ENCODE assay signal across 12 cellular contexts in the genomic region with DNA sequence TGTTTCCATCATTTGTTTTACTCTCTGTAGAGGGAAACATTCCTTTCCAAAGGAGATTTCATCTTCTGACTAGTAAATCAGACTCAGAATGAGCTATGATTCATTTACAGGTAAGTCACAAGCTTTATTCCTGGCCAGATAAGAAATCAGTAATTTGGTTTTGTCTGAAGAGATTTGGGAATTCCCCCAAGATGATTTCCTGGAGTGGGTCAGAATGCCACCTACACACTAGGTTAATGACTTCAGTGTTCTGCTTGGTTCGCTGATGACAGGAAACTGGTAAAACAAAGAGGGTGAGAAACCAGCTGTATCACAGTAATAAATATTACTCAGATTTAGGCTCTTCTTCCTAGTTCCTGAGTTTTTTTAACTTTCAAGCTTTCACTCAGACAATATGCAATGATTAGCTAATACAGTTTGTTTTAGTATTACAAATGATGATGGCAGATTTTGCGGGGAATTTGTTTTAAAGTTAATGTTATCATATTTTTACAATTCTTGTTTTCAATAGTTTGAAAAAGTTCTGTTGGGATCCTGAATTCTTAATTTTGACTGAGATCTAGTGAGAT. TPM values are rescaled to one million over a fixed set of nuclear protein-coding genes. Genes with fewer than 3 reads are reported as not detected.
DNase-seq lines count a peak whose midpoint lies in the region; ATAC-seq and TF ChIP-seq lines count a peak whose summit lies in the region.
"Had no signal": no experiment of that assay in that cellular context is flagged by ENCODE, and none has a peak within 500 bp of the region (broad histone marks: within the 10 kb centered on the region; RNA-seq: fewer than 3 reads in every experiment).

No MANE protein-coding gene starts in this region.

- TF ChIP-seq POLR2A in vagina (IDR thresholded peaks at IDR 0.05): no peak

- H3K4me3 ChIP-seq in heart right ventricle: no peak overlapping the region
- no peak overlapping the region for H3K4me3 ChIP-seq in vagina

- H3K27ac Mint-ChIP-seq in endothelial cell (ENCODE audit: unreplicated experiment): peak overlapping the region; percentile 69
- H3K27ac Mint-ChIP-seq: IgD-negative memory B cell had no signal

- H3K9me3 Mint-ChIP-seq in endothelial cell (ENCODE audit: unreplicated experiment): no peaks in the 10 kb centered on the region

- no peak overlapping the region for H3K4me3 Mint-ChIP-seq in endothelial cell (ENCODE audit: unreplicated experiment)
- H3K4me3 Mint-ChIP-seq: IgD-negative memory B cell had no signal

- no peak overlapping the region for H3K27ac ChIP-seq in heart right ventricle
- no peak overlapping the region for H3K27ac ChIP-seq in vagina
- H3K27ac ChIP-seq: neutrophil had no signal

- H3K27me3 ChIP-seq in heart right ventricle: no peaks in the 10 kb centered on the region
- no peaks in the 10 kb centered on the region for H3K27me3 ChIP-seq in vagina
- H3K27me3 ChIP-seq: neutrophil had no signal

- peaks cover 13% of the 10 kb centered on the region for H3K4me1 Mint-ChIP-seq in endothelial cell (ENCODE audit: unreplicated experiment)
- H3K4me1 Mint-ChIP-seq: IgD-negative memory B cell had no signal

- H3K27me3 Mint-ChIP-seq in endothelial cell (ENCODE audit: unreplicated experiment): no peaks in the 10 kb centered on the region
- H3K27me3 Mint-ChIP-seq: IgD-negative memory B cell had no signal

- H3K4me1 ChIP-seq in heart right ventricle: no peaks in the 10 kb centered on the region
- H3K4me1 ChIP-seq in vagina: no peaks in the 10 kb centered on the region

- DNase-seq in GM20000 (ENCODE audit: low spot score) (peak; percentile 55), endothelial cell (ENCODE audit: low spot score) (no peak), heart right ventricle (no peak), NCI-H524 treated with DMSO at 0.1 percent for 48 hours (lab: John Stamatoyannopoulos, UW) (no peak), vagina (ENCODE audit: extremely low spot score in 2 of 2) (no peak), EL (no peak)

- no peak for TF ChIP-seq CTCF in GM20000 (IDR thresholded peaks at IDR 0.05; ENCODE audit: extremely low read depth, missing control alignments)
- no peak for TF ChIP-seq CTCF in endothelial cell (IDR thresholded peaks at IDR 0.05; ENCODE audit: unreplicated experiment)
- no peak for TF ChIP-seq CTCF in heart right ventricle (IDR thresholded peaks at IDR 0.05)
- no peak for TF ChIP-seq CTCF in vagina (IDR thresholded peaks at IDR 0.05)

- peak; percentile 94 for ATAC-seq in GM18498 (IDR thresholded peaks at IDR 0.05; ENCODE audit: unreplicated experiment)
- ATAC-seq in HG03135 (IDR thresholded peaks at IDR 0.05; ENCODE audit: unreplicated experiment): peak; percentile 94
- ATAC-seq in heart right ventricle: no peak
- ATAC-seq: Right ventricle myocardium inferior had no signal

- intact Hi-C loops in heart right ventricle (cut with DNase I): no loop called here
- intact Hi-C loops in vagina (cut with DNase I): no loop called here

- H3K9me3 ChIP-seq in heart right ventricle: no peaks in the 10 kb centered on the region
- no peaks in the 10 kb centered on the region for H3K9me3 ChIP-seq in vagina
- H3K9me3 ChIP-seq: neutrophil had no signal

- 67 to 72% methylated on average over 2 of the region's 2 CpGs for WGBS in heart right ventricle, 2 donors

- H3K36me3 Mint-ChIP-seq in endothelial cell (ENCODE audit: low read depth, unreplicated experiment): no peaks in the 10 kb centered on the region
- H3K36me3 Mint-ChIP-seq: IgD-negative memory B cell had no signal

- no peaks in the 10 kb centered on the region for H3K36me3 ChIP-seq in heart right ventricle
- no peaks in the 10 kb centered on the region for H3K36me3 ChIP-seq in vagina
- H3K36me3 ChIP-seq: neutrophil had no signal

RNA-seq across cellular contexts. Expression of a gene that starts 8.3 kb away (rescaled TPM):
- total RNA-seq in endothelial cell (ENCODE audit: unreplicated experiment) (not detected), heart right ventricle (not detected), vagina (not detected)
- not detected for polyA plus RNA-seq in heart right ventricle
- total RNA-seq: fibroblast of lung, Right ventricle myocardium inferior had no signal
- polyA plus RNA-seq: IgD-negative memory B cell had no signal

RNA-seq across cellular contexts. Expression of a gene that starts 44.3 kb away (rescaled TPM):
- total RNA-seq in endothelial cell (ENCODE audit: unreplicated experiment) (0.18 TPM), heart right ventricle (under 1 TPM in 8 of 10 donors, not detected in 2; 0.06 to 0.95 (median 0.31) TPM), vagina (not detected)
- under 1 TPM; 0.09 to 0.22 TPM for polyA plus RNA-seq in heart right ventricle
- polyA plus RNA-seq: IgD-negative memory B cell had no signal

Comparison
In these comparisons a context has a peak if more than half of its experiments do, and no peak if none do; other contexts are left out.
1. ATAC-seq: peak in GM18498 (single experiment) and HG03135 (single experiment); none in heart right ventricle (0 of 8).